9 cellular contexts compared by ENCODE assay signal in the genomic region with DNA sequence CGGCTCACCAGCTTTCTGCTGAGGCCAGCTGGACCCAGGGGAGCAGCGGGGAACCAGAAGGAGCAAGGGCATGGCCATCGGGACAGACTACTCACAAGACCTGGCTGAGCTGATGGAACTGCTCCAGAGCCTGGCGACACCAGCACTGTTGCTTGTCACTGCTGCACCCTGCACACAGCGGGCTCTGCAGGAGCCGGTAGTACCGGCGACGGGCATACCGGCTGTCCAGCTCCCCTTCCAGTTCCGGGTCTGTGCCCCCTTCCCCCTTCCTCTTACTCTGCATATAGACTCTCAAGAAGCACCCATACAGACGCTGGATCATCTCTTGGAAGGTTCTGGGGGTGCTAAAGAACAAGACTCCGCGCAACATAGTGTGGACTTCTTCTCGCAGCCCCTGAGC. TPM values are rescaled to one million over a fixed set of nuclear protein-coding genes. Genes with fewer than 3 reads are reported as not detected.
A peak's percentile ranks its signal among the peaks of the same experiment; 100 is the strongest.
DNase-seq lines count a peak whose midpoint lies in the region; ATAC-seq and TF ChIP-seq lines count a peak whose summit lies in the region.
"Had no signal": no experiment of that assay in that cellular context is flagged by ENCODE, and none has a peak within 500 bp of the region (broad histone marks: within the 10 kb centered on the region; RNA-seq: fewer than 3 reads in every experiment).

No MANE protein-coding gene starts in this region.

- peak overlapping the region in 1 of 4 donors; percentile 85 for H3K27ac ChIP-seq in gastrocnemius medialis

- no peaks in the 10 kb centered on the region for H3K9me3 Mint-ChIP-seq in T-cell

- no peak for DNase-seq in GM12865 (ENCODE audit: low read depth)
- DNase-seq in T-cell = no peak
- no peak for DNase-seq in fibroblast of villous mesenchyme (ENCODE audit: low read depth)
- no peak for DNase-seq in gastrocnemius medialis
- no peak for DNase-seq in NCI-H1694 treated with DMSO at 0.1 percent for 48 hours (lab: John Stamatoyannopoulos, UW)
- DNase-seq in SW480 (ENCODE audit: low spot score) = no peak
- DNase-seq: hippocampal formation had no signal

- TF ChIP-seq CTCF in GM12865 (IDR thresholded peaks at IDR 0.05; ENCODE audit: insufficient read depth, low read depth, low read length, missing control alignments) (no peak), fibroblast of villous mesenchyme (IDR thresholded peaks at IDR 0.05; ENCODE audit: insufficient read depth, low read depth, low read length) (no peak), gastrocnemius medialis (IDR thresholded peaks at IDR 0.05 in 4 of 5, conservative IDR thresholded peaks at IDR 0.05 in 1 of 5) (no peak)

- peak overlapping the region; percentile 96 for H3K4me3 ChIP-seq in GM12865 (ENCODE audit: low read depth, low read length)
- peak overlapping the region; percentile 88 for H3K4me3 ChIP-seq in fibroblast of villous mesenchyme (ENCODE audit: low read depth, low read length)
- peak overlapping the region; percentile 68 to 100 (median 97) for H3K4me3 ChIP-seq in gastrocnemius medialis

- TF ChIP-seq POLR2A in gastrocnemius medialis (IDR thresholded peaks at IDR 0.05) = no peak

- peak overlapping the region; percentile 87 to 91 (median 88) for H3K4me3 Mint-ChIP-seq in T-cell

- no peaks in the 10 kb centered on the region for H3K9me3 ChIP-seq in gastrocnemius medialis

- peaks cover 3 to 50% of the 10 kb centered on the region in 2 donors for H3K36me3 ChIP-seq in gastrocnemius medialis

- intact Hi-C loops in gastrocnemius medialis (cut with DNase I; ENCODE audit: low total_unique reads) = no loop called here

- H3K27me3 ChIP-seq in gastrocnemius medialis = no peaks in the 10 kb centered on the region

- H3K27me3 Mint-ChIP-seq in T-cell = no peaks in the 10 kb centered on the region

- ATAC-seq in T-cell (replicated peaks in 1 of 4) (no peak), gastrocnemius medialis (no peak), GM18907 (IDR thresholded peaks at IDR 0.05; ENCODE audit: unreplicated experiment) (no peak), GM18861 (IDR thresholded peaks at IDR 0.05; ENCODE audit: unreplicated experiment) (no peak)

- peaks cover 15% of the 10 kb centered on the region for H3K36me3 Mint-ChIP-seq in T-cell

- peaks cover 22 to 46% (median 42%) of the 10 kb centered on the region in 3 donors for H3K4me1 Mint-ChIP-seq in T-cell

- H3K4me1 ChIP-seq in gastrocnemius medialis = peaks cover 39 to 44% of the 10 kb centered on the region in 2 donors

- POLR2A ChIA-PET in T-cell (lab: Charles Lee) = interaction anchor here (0.9 to 1.0 kb wide), 2 partner anchors 15 to 54 kb away, joined by 3 read pairs; partner anchors contain the start of gene TUBB4B (in 1 of the 2)

- in situ Hi-C loops in gastrocnemius medialis (cut with MboI; ENCODE audit: low sequenced_read_pairs in 4 of 4) = no loop called here

- CTCF ChIA-PET in T-cell (lab: Charles Lee) = no interaction called here

- peak overlapping the region; percentile 83 to 85 for H3K27ac Mint-ChIP-seq in T-cell

RNA-seq across cellular contexts. Expression of gene ANAPC2, which starts 1.0 kb away (rescaled TPM):
- total RNA-seq in T-cell (100 to 1,000 TPM; 133 to 142 (median 141) TPM), fibroblast of villous mesenchyme (22.9 and 24.8 TPM in 2 replicates), gastrocnemius medialis (10 to 100 TPM; 10.2 to 12.4 (median 10.8) TPM)

RNA-seq across cellular contexts. Expression of gene SSNA1, which starts 1.1 kb away (rescaled TPM):
- total RNA-seq in T-cell (10 to 100 TPM; 37.0 to 71.6 (median 64.0) TPM), fibroblast of villous mesenchyme (58.7 and 81.5 TPM in 2 replicates), gastrocnemius medialis (100 to 1,000 TPM in 2 of 4 donors, 10 to 100 TPM in 2; 73.3 to 164 (median 94.4) TPM)

RNA-seq across cellular contexts. Expression of gene TPRN, which starts 13.2 kb away (rescaled TPM):
- total RNA-seq in T-cell (10 to 100 TPM in 3 of 5 donors, 1 to 10 TPM in 2; 5.8 to 12.8 (median 12.1) TPM), fibroblast of villous mesenchyme (6.9 and 8.1 TPM in 2 replicates), gastrocnemius medialis (10 to 100 TPM in 1 of 4 donors, 1 to 10 TPM in 3; 3.4 to 10.2 (median 6.3) TPM)

RNA-seq across cellular contexts. Expression of gene TMEM210, which starts 15.5 kb away (rescaled TPM):
- not detected for total RNA-seq in T-cell
- total RNA-seq in fibroblast of villous mesenchyme = not detected in 2 replicates
- not detected for total RNA-seq in gastrocnemius medialis

RNA-seq across cellular contexts. Expression of gene LRRC26, which starts 17.5 kb away (rescaled TPM):
- not detected for total RNA-seq in T-cell
- not detected in 2 replicates for total RNA-seq in fibroblast of villous mesenchyme
- total RNA-seq in gastrocnemius medialis = not detected
